ENCODE assay signal across 7 cellular contexts in the genomic region with DNA sequence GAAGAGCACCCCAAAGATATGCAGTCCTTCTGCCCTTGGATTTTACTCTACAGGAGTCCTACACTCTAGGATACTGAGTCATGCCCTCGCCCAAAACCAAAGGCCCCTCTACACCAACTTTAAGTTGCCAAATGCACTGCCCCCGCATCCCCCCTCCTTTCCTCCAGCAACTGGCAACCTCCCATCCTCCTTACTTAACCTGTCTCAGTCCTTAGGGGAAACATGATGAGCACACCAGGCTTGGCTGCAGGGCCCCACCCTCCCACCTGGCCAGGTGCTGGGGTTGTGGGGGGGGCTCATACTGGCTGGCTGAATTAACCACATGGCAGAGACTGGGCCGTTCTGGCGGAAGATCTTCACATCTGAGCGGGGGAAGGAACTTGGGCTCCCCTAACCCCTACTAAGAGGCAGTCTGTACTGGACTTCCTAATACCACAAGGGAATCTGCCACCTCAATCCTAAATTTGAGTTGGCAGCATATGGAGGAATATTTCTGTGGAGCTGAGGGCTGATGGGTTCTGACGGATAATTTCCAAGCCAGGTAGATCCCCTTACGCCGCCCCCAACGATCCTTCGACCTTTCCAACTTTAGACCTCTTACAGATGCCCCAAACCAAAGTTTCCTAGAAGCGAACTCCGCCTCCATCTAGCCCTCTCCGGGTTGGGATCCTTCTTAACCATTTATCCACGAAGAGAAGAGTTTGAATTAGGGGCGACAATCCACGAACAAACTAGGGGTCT. TPM values are rescaled to one million over a fixed set of nuclear protein-coding genes. Genes with fewer than 3 reads are reported as not detected.
DNase-seq lines count a peak whose midpoint lies in the region; ATAC-seq, FAIRE-seq and TF ChIP-seq lines count a peak whose summit lies in the region.
"Had no signal": no experiment of that assay in that cellular context is flagged by ENCODE, and none has a peak within 500 bp of the region (broad histone marks: within the 10 kb centered on the region; RNA-seq: fewer than 3 reads in every experiment).

No MANE protein-coding gene starts in this region.

- dilution Hi-C loops in keratinocyte (cut with MboI; ENCODE audit: extremely low pct_ligation_motif_present, low sequenced_read_pairs), result no loop called here

- no peaks in the 10 kb centered on the region for H4K20me1 ChIP-seq in keratinocyte (ENCODE audit: control insufficient read depth, extremely low read depth, insufficient read depth, low read length)

- CTCF ChIA-PET in activated CD8-positive, alpha-beta T cell treated with anti-CD3 and anti-CD28 coated beads for 36 hours (lab: Charles Lee), result interaction anchor here (6.6 kb wide), 1 partner anchor 24 kb away, joined by 80 read pairs; the partner anchor contains the start of genes ISG20L2 and METTL25B

- ATAC-seq in activated CD8-positive, alpha-beta T cell treated with anti-CD3 and anti-CD28 coated beads for 36 hours, result peak; percentile 24

- H3K27ac ChIP-seq in keratinocyte (ENCODE audit: control insufficient read depth, insufficient read depth, low read length) (peak overlapping the region; percentile 98), thyroid gland (peak overlapping the region; percentile 93 to 100 (median 99))

- intact Hi-C loops in activated CD8-positive, alpha-beta T cell treated with anti-CD3 and anti-CD28 coated beads for 36 hours (cut with micrococcal nuclease), result loop anchor here (10.0 kb wide), 1 partner anchor 246 kb away; the partner anchor contains the start of gene MEF2D
- intact Hi-C loops in thyroid gland (cut with DNase I), result no loop called here

- H3K27ac Mint-ChIP-seq in activated CD8-positive, alpha-beta T cell treated with anti-CD3 and anti-CD28 coated beads for 36 hours, result peak overlapping the region; percentile 98

- H3K4me3 ChIP-seq in keratinocyte (ENCODE audit: control insufficient read depth in 2 of 3, extremely low read depth in 1 of 3, insufficient read depth in 2 of 3, low read depth in 1 of 3, low read length in 3 of 3) (peak overlapping the region; percentile 88 to 99 (median 97)), thyroid gland (replicated peaks in 1 of 3) (peak overlapping the region; percentile 27 to 99 (median 51))

- H2AFZ ChIP-seq in keratinocyte (ENCODE audit: control insufficient read depth, low read length), result no peak overlapping the region

- no peaks in the 10 kb centered on the region for H3K27me3 ChIP-seq in keratinocyte (ENCODE audit: control insufficient read depth, extremely low read depth, insufficient read depth, low read length)
- no peaks in the 10 kb centered on the region for H3K27me3 ChIP-seq in thyroid gland

- H3K9ac ChIP-seq in keratinocyte (ENCODE audit: control insufficient read depth, extremely low read depth, insufficient read depth, low read length), result peak overlapping the region; percentile 100

- peaks cover 7 to 21% of the 10 kb centered on the region in 2 experiments for H3K36me3 ChIP-seq in keratinocyte (ENCODE audit: control insufficient read depth in 2 of 2, extremely low read depth in 1 of 2, insufficient read depth in 2 of 2, low read length in 2 of 2)
- no peaks in the 10 kb centered on the region for H3K36me3 ChIP-seq in thyroid gland

- H3K4me1 ChIP-seq in keratinocyte (ENCODE audit: control insufficient read depth, extremely low read depth, insufficient read depth, low read length), result peaks cover 46% of the 10 kb centered on the region
- peaks cover 50 to 54% of the 10 kb centered on the region in 2 donors for H3K4me1 ChIP-seq in thyroid gland

- peaks cover 38% of the 10 kb centered on the region for H3K36me3 Mint-ChIP-seq in activated CD8-positive, alpha-beta T cell treated with anti-CD3 and anti-CD28 coated beads for 36 hours (ENCODE audit: low read depth)

- DNase-seq in DMS 273 (lab: John Stamatoyannopoulos, UW; ENCODE audit: unreplicated experiment) (peak; percentile 60), DMS 273 treated with DMSO at 0.1 percent for 48 hours (lab: John Stamatoyannopoulos, UW) (no peak), keratinocyte (ENCODE audit: low read depth, low spot score) (peak; percentile 81), thyroid gland (peak; percentile 58 to 65), foreskin melanocyte (no peak)
- peak; percentile 80 for DNase-seq in activated CD8-positive, alpha-beta T cell treated with anti-CD3 and anti-CD28 coated beads for 36 hours

- WGBS in thyroid gland, 2 donors, result 1 to 2% methylated on average over 14 to 16 of the region's 16 CpGs

- H3K4me1 Mint-ChIP-seq in activated CD8-positive, alpha-beta T cell treated with anti-CD3 and anti-CD28 coated beads for 36 hours (ENCODE audit: low read depth), result peaks cover 41% of the 10 kb centered on the region

- H3K79me2 ChIP-seq in keratinocyte (ENCODE audit: control insufficient read depth, insufficient read depth, low read length), result peaks cover 70% of the 10 kb centered on the region

- no peaks in the 10 kb centered on the region for H3K9me1 ChIP-seq in keratinocyte (ENCODE audit: control insufficient read depth, extremely low read depth, insufficient read depth, low read length)

- H3K4me3 Mint-ChIP-seq in activated CD8-positive, alpha-beta T cell treated with anti-CD3 and anti-CD28 coated beads for 36 hours, result peak overlapping the region; percentile 92

- no peaks in the 10 kb centered on the region for H3K9me3 Mint-ChIP-seq in activated CD8-positive, alpha-beta T cell treated with anti-CD3 and anti-CD28 coated beads for 36 hours

- H3K27me3 Mint-ChIP-seq in activated CD8-positive, alpha-beta T cell treated with anti-CD3 and anti-CD28 coated beads for 36 hours, result no peaks in the 10 kb centered on the region

- TF ChIP-seq CTCF in activated CD8-positive, alpha-beta T cell treated with anti-CD3 and anti-CD28 coated beads for 36 hours (IDR thresholded peaks at IDR 0.05), result no peak
- TF ChIP-seq CTCF in keratinocyte (optimal IDR thresholded peaks at IDR 0.05 in 1 of 3, IDR thresholded peaks at IDR 0.05 in 1 of 3, conservative IDR thresholded peaks at IDR 0.05 in 1 of 3; ENCODE audit: extremely low read depth in 1 of 3, insufficient read depth in 2 of 3, low read length in 3 of 3) (no peak), thyroid gland (IDR thresholded peaks at IDR 0.05) (no peak)

- peak in 1 of 2 donors; percentile 23 for TF ChIP-seq POLR2A in thyroid gland (IDR thresholded peaks at IDR 0.05)

- no peak for FAIRE-seq in keratinocyte (lab: Jason Lieb, UNC)
- FAIRE-seq: A204.1 had no signal

- H3K9me3 ChIP-seq in keratinocyte (ENCODE audit: control insufficient read depth, low read depth, low read length), result no peaks in the 10 kb centered on the region
- H3K9me3 ChIP-seq in thyroid gland, result no peaks in the 10 kb centered on the region

- peak overlapping the region; percentile 100 for H3K4me2 ChIP-seq in keratinocyte (ENCODE audit: control insufficient read depth, extremely low read depth, insufficient read depth, low read depth, low read length)

- POLR2A ChIA-PET in activated CD8-positive, alpha-beta T cell treated with anti-CD3 and anti-CD28 coated beads for 36 hours (lab: Charles Lee), result interaction anchor here (0.6 to 4.7 kb wide), 8 partner anchors 9 to 1921 kb away, joined by 3 to 60 read pairs (median 6); partner anchors contain the start of genes ISG20L2, METTL25B, MRPL24 and PRCC

RNA-seq across cellular contexts. Expression of gene HDGF, which starts 1.1 kb away (rescaled TPM):
- total RNA-seq in activated CD8-positive, alpha-beta T cell treated with anti-CD3 and anti-CD28 coated beads for 36 hours, result 100 to 1,000 TPM; 232 to 235 TPM
- polyA plus RNA-seq in keratinocyte, result 172 to 240 TPM (median 196 TPM) in 3 replicates
- polyA plus RNA-seq in keratinocyte (2011; ENCODE audit: low read depth), result 161 TPM
- polyA plus RNA-seq in keratinocyte (2011; cell fraction: cytosol; rRNA removed), result 221 and 240 TPM in 2 replicates
- polyA plus RNA-seq in keratinocyte (2011; cell fraction: nucleus; rRNA removed), result 107 and 111 TPM in 2 replicates
- polyA plus RNA-seq in keratinocyte (2012; ENCODE audit: low replicate concordance), result 213 and 246 TPM in 2 replicates
- polyA minus RNA-seq in keratinocyte, result 108 to 149 TPM (median 125 TPM) in 3 replicates
- 141 TPM for polyA minus RNA-seq in keratinocyte (2011; cell fraction: cytosol; rRNA and poly(A)+ RNA removed)
- polyA minus RNA-seq in keratinocyte (2011; cell fraction: nucleus; rRNA and poly(A)+ RNA removed), result 32.3 and 52.1 TPM in 2 replicates
- 100 to 1,000 TPM; 147 to 162 (median 148) TPM for total RNA-seq in thyroid gland

RNA-seq across cellular contexts. Expression of gene MRPL24, which starts 9.5 kb away (rescaled TPM):
- total RNA-seq in activated CD8-positive, alpha-beta T cell treated with anti-CD3 and anti-CD28 coated beads for 36 hours, result 10 to 100 TPM; 84.2 to 93.6 TPM
- 111 to 157 TPM (median 122 TPM) in 3 replicates for polyA plus RNA-seq in keratinocyte
- polyA plus RNA-seq in keratinocyte (2011; ENCODE audit: low read depth), result 31.8 TPM
- polyA plus RNA-seq in keratinocyte (2011; cell fraction: cytosol; rRNA removed), result 112 and 122 TPM in 2 replicates
- 91.7 and 94.5 TPM in 2 replicates for polyA plus RNA-seq in keratinocyte (2011; cell fraction: nucleus; rRNA removed)
- 101 and 133 TPM in 2 replicates for polyA plus RNA-seq in keratinocyte (2012; ENCODE audit: low replicate concordance)
- polyA minus RNA-seq in keratinocyte, result 39.4 to 55.6 TPM (median 50.9 TPM) in 3 replicates
- polyA minus RNA-seq in keratinocyte (2011; cell fraction: cytosol; rRNA and poly(A)+ RNA removed), result 43.4 TPM
- polyA minus RNA-seq in keratinocyte (2011; cell fraction: nucleus; rRNA and poly(A)+ RNA removed), result 16.8 and 19.2 TPM in 2 replicates
- 10 to 100 TPM; 22.9 to 55.6 (median 35.9) TPM for total RNA-seq in thyroid gland

RNA-seq across cellular contexts. Expression of gene PRCC, which starts 17.0 kb away (rescaled TPM):
- 10 to 100 TPM; 69.8 to 70.6 TPM for total RNA-seq in activated CD8-positive, alpha-beta T cell treated with anti-CD3 and anti-CD28 coated beads for 36 hours
- 29.9 to 70.7 TPM (median 40.4 TPM) in 3 replicates for polyA plus RNA-seq in keratinocyte
- 21.7 TPM for polyA plus RNA-seq in keratinocyte (2011; ENCODE audit: low read depth)
- polyA plus RNA-seq in keratinocyte (2011; cell fraction: cytosol; rRNA removed), result 41.7 and 46.6 TPM in 2 replicates
- 54.2 and 58.5 TPM in 2 replicates for polyA plus RNA-seq in keratinocyte (2011; cell fraction: nucleus; rRNA removed)
- polyA plus RNA-seq in keratinocyte (2012; ENCODE audit: low replicate concordance), result 42.9 and 47.9 TPM in 2 replicates
- polyA minus RNA-seq in keratinocyte, result 60.5 to 95.5 TPM (median 69.6 TPM) in 3 replicates
- 48.7 TPM for polyA minus RNA-seq in keratinocyte (2011; cell fraction: cytosol; rRNA and poly(A)+ RNA removed)
- polyA minus RNA-seq in keratinocyte (2011; cell fraction: nucleus; rRNA and poly(A)+ RNA removed), result 32.6 and 42.6 TPM in 2 replicates
- total RNA-seq in thyroid gland, result 10 to 100 TPM; 34.8 to 57.9 (median 43.6) TPM

RNA-seq across cellular contexts. Expression of gene ISG20L2, which starts 21.8 kb away (rescaled TPM):
- 10 to 100 TPM; 40.6 to 44.5 TPM for total RNA-seq in activated CD8-positive, alpha-beta T cell treated with anti-CD3 and anti-CD28 coated beads for 36 hours
- polyA plus RNA-seq in keratinocyte, result 48.1 to 56.6 TPM (median 48.6 TPM) in 3 replicates
- 19.9 TPM for polyA plus RNA-seq in keratinocyte (2011; ENCODE audit: low read depth)
- 44.2 and 61.0 TPM in 2 replicates for polyA plus RNA-seq in keratinocyte (2011; cell fraction: cytosol; rRNA removed)
- polyA plus RNA-seq in keratinocyte (2011; cell fraction: nucleus; rRNA removed), result 44.3 and 44.4 TPM in 2 replicates
- polyA plus RNA-seq in keratinocyte (2012; ENCODE audit: low replicate concordance), result 20.2 and 33.8 TPM in 2 replicates
- 47.8 to 55.4 TPM (median 54.2 TPM) in 3 replicates for polyA minus RNA-seq in keratinocyte
- polyA minus RNA-seq in keratinocyte (2011; cell fraction: cytosol; rRNA and poly(A)+ RNA removed), result 25.9 TPM
- polyA minus RNA-seq in keratinocyte (2011; cell fraction: nucleus; rRNA and poly(A)+ RNA removed), result 18.7 and 32.7 TPM in 2 replicates
- 10 to 100 TPM; 13.6 to 34.9 (median 18.2) TPM for total RNA-seq in thyroid gland

RNA-seq across cellular contexts. Expression of gene METTL25B, which starts 22.1 kb away (rescaled TPM):
- total RNA-seq in activated CD8-positive, alpha-beta T cell treated with anti-CD3 and anti-CD28 coated beads for 36 hours, result 10 to 100 TPM; 32.3 to 32.5 TPM
- polyA plus RNA-seq in keratinocyte, result 6.0 to 10.7 TPM (median 6.3 TPM) in 3 replicates
- 29.2 TPM for polyA plus RNA-seq in keratinocyte (2011; ENCODE audit: low read depth)
- polyA plus RNA-seq in keratinocyte (2011; cell fraction: cytosol; rRNA removed), result 3.5 and 4.8 TPM in 2 replicates
- polyA plus RNA-seq in keratinocyte (2011; cell fraction: nucleus; rRNA removed), result 18.7 and 19.7 TPM in 2 replicates
- 10.8 and 31.9 TPM in 2 replicates for polyA plus RNA-seq in keratinocyte (2012; ENCODE audit: low replicate concordance)
- polyA minus RNA-seq in keratinocyte, result 4.8 to 11.0 TPM (median 7.8 TPM) in 3 replicates
- 8.4 TPM for polyA minus RNA-seq in keratinocyte (2011; cell fraction: cytosol; rRNA and poly(A)+ RNA removed)
- polyA minus RNA-seq in keratinocyte (2011; cell fraction: nucleus; rRNA and poly(A)+ RNA removed), result 7.8 and 10.3 TPM in 2 replicates
- 10 to 100 TPM; 15.5 to 33.4 (median 25.3) TPM for total RNA-seq in thyroid gland

Comparison
In these comparisons a context has a peak if more than half of its experiments do, and no peak if none do; other contexts are left out.
1. DNase-seq: peak in DMS 273 (single experiment), activated CD8-positive, alpha-beta T cell treated with anti-CD3 and anti-CD28 coated beads for 36 hours (single experiment), keratinocyte (single experiment) and thyroid gland (2 of 2); none in DMS 273 treated with DMSO at 0.1 percent for 48 hours (single experiment) and foreskin melanocyte (single experiment).